ENCODE assay signal across 9 cellular contexts in the genomic region with DNA sequence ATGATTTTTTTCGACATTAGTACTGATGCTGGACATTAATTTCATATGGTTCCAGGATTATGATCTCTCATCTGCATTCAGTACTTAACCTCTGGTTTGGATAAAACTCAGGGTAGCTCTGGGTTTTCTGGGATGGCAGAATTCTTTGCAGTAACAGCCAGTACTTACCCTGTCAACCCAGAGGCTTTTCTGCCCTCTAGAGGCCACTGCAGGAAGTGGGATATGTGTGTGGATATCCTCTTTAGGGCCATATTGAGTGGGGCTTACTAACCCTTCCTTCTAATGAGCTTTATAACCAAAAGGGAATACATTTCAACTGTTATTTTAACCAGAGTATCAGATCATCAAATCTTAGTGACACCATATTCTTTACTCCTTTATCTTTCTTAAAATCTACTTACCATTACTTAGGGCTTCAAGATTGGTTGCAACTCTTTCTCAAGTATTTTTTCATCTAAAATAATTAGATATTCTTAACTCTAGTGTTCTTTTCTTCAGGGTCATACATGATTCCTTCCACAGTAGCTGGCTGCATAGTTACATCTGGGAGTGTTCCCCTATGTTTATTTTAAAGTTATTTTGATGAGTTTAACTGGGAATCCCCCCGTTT.
A peak's percentile ranks its signal among the peaks of the same experiment; 100 is the strongest.
DNase-seq lines count a peak whose midpoint lies in the region; ATAC-seq, FAIRE-seq and TF ChIP-seq lines count a peak whose summit lies in the region.
"Had no signal": no experiment of that assay in that cellular context is flagged by ENCODE, and none has a peak within 500 bp of the region (broad histone marks: within the 10 kb centered on the region; RNA-seq: fewer than 3 reads in every experiment).

No MANE protein-coding gene starts in this region.

- FAIRE-seq in frontal cortex (lab: Jason Lieb, UNC) = no peak

- H3K36me3 ChIP-seq in gastrocnemius medialis = no peaks in the 10 kb centered on the region

- H3K9me3 Mint-ChIP-seq in type B pancreatic cell = no peaks in the 10 kb centered on the region
- H3K9me3 Mint-ChIP-seq: stimulated activated naive CD8-positive, alpha-beta T cell treated with anti-CD3 and anti-CD28 coated beads, Interleukin-15, Interleukin-2, amounts not matched to agents 100 ng/mL and 50 ng/mL, for 24 hours had no signal

- no peaks in the 10 kb centered on the region for H3K4me1 ChIP-seq in gastrocnemius medialis

- DNase-seq in GDM1 (lab: John Stamatoyannopoulos, UW) = peak; percentile 21
- peak in 1 of 2 experiments; percentile 38 for DNase-seq in HL-60 (ENCODE audit: low read depth in 1 of 2, low spot score in 1 of 2)
- DNase-seq in NCI-H82 treated with DMSO at 0.1 percent for 48 hours (lab: John Stamatoyannopoulos, UW; ENCODE audit: unreplicated experiment) = peak; percentile 55
- peak; percentile 24 to 51 for DNase-seq in erythroblast (lab: John Stamatoyannopoulos, UW)
- no peak for DNase-seq in type B pancreatic cell (ENCODE audit: extremely low spot score, unreplicated experiment)
- DNase-seq in frontal cortex (ENCODE audit: low spot score in 2 of 2) = no peak
- no peak for DNase-seq in gastrocnemius medialis
- DNase-seq in hepatic stellate cell (ENCODE audit: low spot score) = no peak

- TF ChIP-seq CTCF in HL-60 (IDR thresholded peaks at IDR 0.05; ENCODE audit: insufficient read depth, low read length) = peak; percentile 78
- TF ChIP-seq CTCF in type B pancreatic cell (conservative IDR thresholded peaks at IDR 0.05) = peak; percentile 75
- no peak for TF ChIP-seq CTCF in gastrocnemius medialis (IDR thresholded peaks at IDR 0.05 in 4 of 5, conservative IDR thresholded peaks at IDR 0.05 in 1 of 5)

- in situ Hi-C loops in gastrocnemius medialis (cut with MboI; ENCODE audit: low sequenced_read_pairs in 4 of 4) = no loop called here

- no peak for TF ChIP-seq POLR2A in erythroblast (IDR thresholded peaks at IDR 0.05; ENCODE audit: low read length)
- TF ChIP-seq POLR2A in gastrocnemius medialis (IDR thresholded peaks at IDR 0.05) = no peak

- H3K9me3 ChIP-seq in gastrocnemius medialis = no peaks in the 10 kb centered on the region

- no peak overlapping the region for H3K27ac ChIP-seq in HL-60 (replicated peaks)
- H3K27ac ChIP-seq in gastrocnemius medialis = no peak overlapping the region

- no peak overlapping the region for H3K4me3 ChIP-seq in HL-60 (replicated peaks; ENCODE audit: insufficient read depth, low read length)
- H3K4me3 ChIP-seq in gastrocnemius medialis = no peak overlapping the region

- no peak overlapping the region for H3K4me3 Mint-ChIP-seq in type B pancreatic cell
- H3K4me3 Mint-ChIP-seq: stimulated activated naive CD8-positive, alpha-beta T cell treated with anti-CD3 and anti-CD28 coated beads, Interleukin-15, Interleukin-2, amounts not matched to agents 100 ng/mL and 50 ng/mL, for 24 hours had no signal

- ATAC-seq in gastrocnemius medialis = no peak

- H3K27me3 Mint-ChIP-seq in type B pancreatic cell = peaks cover 4% of the 10 kb centered on the region
- H3K27me3 Mint-ChIP-seq: stimulated activated naive CD8-positive, alpha-beta T cell treated with anti-CD3 and anti-CD28 coated beads, Interleukin-15, Interleukin-2, amounts not matched to agents 100 ng/mL and 50 ng/mL, for 24 hours had no signal

- H3K27ac Mint-ChIP-seq in type B pancreatic cell = no peak overlapping the region
- H3K27ac Mint-ChIP-seq: stimulated activated naive CD8-positive, alpha-beta T cell treated with anti-CD3 and anti-CD28 coated beads, Interleukin-15, Interleukin-2, amounts not matched to agents 100 ng/mL and 50 ng/mL, for 24 hours had no signal

- intact Hi-C loops in gastrocnemius medialis (cut with DNase I; ENCODE audit: low total_unique reads) = no loop called here

- H3K27me3 ChIP-seq in HL-60 (ENCODE audit: insufficient read depth, poor library complexity, severe bottlenecking) (no peaks in the 10 kb centered on the region), gastrocnemius medialis (no peaks in the 10 kb centered on the region)

- H3K36me3 Mint-ChIP-seq in type B pancreatic cell = no peaks in the 10 kb centered on the region

- no peaks in the 10 kb centered on the region for H3K4me1 Mint-ChIP-seq in type B pancreatic cell (ENCODE audit: unreplicated experiment)

Comparison
In these comparisons a context has a peak if more than half of its experiments do, and no peak if none do; other contexts are left out.
1. DNase-seq: peak in GDM1 (single experiment), NCI-H82 treated with DMSO at 0.1 percent for 48 hours (single experiment) and erythroblast (2 of 2); none in type B pancreatic cell (single experiment), frontal cortex (0 of 2), gastrocnemius medialis (0 of 2) and hepatic stellate cell (single experiment).
2. CTCF ChIP-seq: peak in HL-60 (single experiment) and type B pancreatic cell (single experiment); none in gastrocnemius medialis (0 of 5).